In the genomic region with DNA sequence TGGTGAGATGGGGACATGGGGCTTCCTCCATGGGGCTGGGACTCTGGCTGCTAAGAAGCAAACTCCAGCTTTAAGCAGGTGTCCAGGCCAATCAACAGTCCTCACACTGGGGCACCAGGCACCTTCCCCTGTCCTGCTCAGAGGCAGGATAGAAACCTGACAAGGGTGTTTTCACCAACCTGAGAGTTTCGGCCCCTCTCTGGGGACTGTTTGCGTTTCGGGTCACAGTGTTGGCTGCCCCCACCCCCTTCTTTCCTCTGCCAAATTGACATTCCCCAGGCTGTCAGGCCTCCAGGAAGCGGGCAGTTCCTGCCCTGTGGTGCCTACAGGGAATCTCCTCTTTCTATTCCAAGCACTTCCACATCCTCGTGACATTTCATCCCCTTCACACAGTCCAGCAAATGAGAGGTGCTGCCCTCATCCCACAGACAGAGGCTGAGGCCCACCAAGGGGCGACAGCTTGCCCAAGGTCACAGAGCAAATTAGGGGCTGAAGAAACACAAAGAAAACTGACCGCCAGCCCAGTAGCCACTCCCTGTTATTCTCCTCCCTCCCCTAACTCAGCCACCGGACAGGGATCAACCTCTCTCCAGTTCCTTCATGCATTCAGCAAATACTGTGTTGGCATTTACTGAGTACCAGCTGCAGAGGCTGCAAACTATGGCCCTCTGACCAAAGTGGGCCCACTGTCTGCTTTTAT, we compare ENCODE assay signal across 17 cellular contexts. TPM values are rescaled to one million over a fixed set of nuclear protein-coding genes. Genes with fewer than 3 reads are reported as not detected.
A peak's percentile ranks its signal among the peaks of the same experiment; 100 is the strongest.
DNase-seq lines count a peak whose midpoint lies in the region; ATAC-seq and TF ChIP-seq lines count a peak whose summit lies in the region.
"Had no signal": no experiment of that assay in that cellular context is flagged by ENCODE, and none has a peak within 500 bp of the region (broad histone marks: within the 10 kb centered on the region; RNA-seq: fewer than 3 reads in every experiment).

No MANE protein-coding gene starts in this region.

- no peak for TF ChIP-seq CTCF in endodermal cell (conservative IDR thresholded peaks at IDR 0.05)

- H3K4me1 ChIP-seq in endodermal cell (ENCODE audit: control insufficient read depth, insufficient read depth, low read length) (no peaks in the 10 kb centered on the region), neuronal stem cell (ENCODE audit: control insufficient read depth in 2 of 2, insufficient read depth in 1 of 2, low read depth in 1 of 2, low read length in 2 of 2) (peaks cover 4 to 12% of the 10 kb centered on the region in 2 donors)
- H3K4me1 ChIP-seq: foreskin keratinocyte, HAP-1, prostate gland had no signal

- WGBS in endodermal cell (ENCODE audit: insufficient coverage in 1 of 2, insufficient read length in 1 of 2), 2 experiments, result 70 to 78% methylated on average over 6 to 8 of the region's 8 CpGs
- WGBS in neuronal stem cell (ENCODE audit: extremely low coverage in 2 of 2, insufficient read length in 2 of 2, insufficient replicate concordance in 1 of 2), 2 donors, result no CpG with 5 or more reads among the region's 8 CpGs

- peak overlapping the region; percentile 29 for H4K8ac ChIP-seq in neuronal stem cell (ENCODE audit: low read depth, low read length)

- peak overlapping the region; percentile 83 for H2AFZ ChIP-seq in neuronal stem cell (ENCODE audit: low read length)

- H2BK5ac ChIP-seq in neuronal stem cell (ENCODE audit: low read length), result no peak overlapping the region

- H3K4me3 ChIP-seq in endodermal cell (ENCODE audit: low read length), result no peak overlapping the region
- H3K4me3 ChIP-seq in neuronal stem cell (ENCODE audit: low read length in 2 of 2), result no peak overlapping the region
- H3K4me3 ChIP-seq: HAP-1, prostate gland had no signal

- H3K79me1 ChIP-seq in neuronal stem cell (ENCODE audit: low read depth, low read length), result no peaks in the 10 kb centered on the region

- peak overlapping the region; percentile 31 for H2AK5ac ChIP-seq in neuronal stem cell (ENCODE audit: low read depth, low read length)

- DNase-seq in endodermal cell (peak; percentile 59), left kidney (ENCODE audit: low read depth, low spot score) (peak; percentile 42), neuronal stem cell (ENCODE audit: low spot score) (no peak)
- DNase-seq: activated CD8-positive, alpha-beta memory T cell treated with anti-CD3 and anti-CD28 coated beads, Interleukin-2, amount 10 ng/mL, durations not matched to agents 7 days and 5 days; activated naive CD8-positive, alpha-beta T cell treated with anti-CD3 and anti-CD28 coated beads for 36 hours; DMS153; foreskin keratinocyte; GDM1 had no signal

- no peak overlapping the region for H3K18ac ChIP-seq in neuronal stem cell (ENCODE audit: low read length)

- H3K4me1 Mint-ChIP-seq in endodermal cell, result peaks cover 11% of the 10 kb centered on the region
- H3K4me1 Mint-ChIP-seq: activated CD8-positive, alpha-beta memory T cell treated with anti-CD3 and anti-CD28 coated beads, Interleukin-2, amount 10 ng/mL, durations not matched to agents 7 days and 5 days; activated naive CD8-positive, alpha-beta T cell treated with anti-CD3 and anti-CD28 coated beads for 36 hours had no signal

- no peaks in the 10 kb centered on the region for H3K9me3 Mint-ChIP-seq in endodermal cell
- H3K9me3 Mint-ChIP-seq: activated naive CD8-positive, alpha-beta T cell treated with anti-CD3 and anti-CD28 coated beads for 36 hours; brain; dendritic cell treated with granulocyte-macrophage colony-stimulating factor and Interleukin-4, amounts not matched to agents 40 ng/mL and 50 ng/mL, for 4 days had no signal

- H3K4me2 ChIP-seq in neuronal stem cell (ENCODE audit: insufficient read depth, low read length, poor library complexity, severe bottlenecking), result no peak overlapping the region

- H3K27ac Mint-ChIP-seq in endodermal cell, result no peak overlapping the region
- H3K27ac Mint-ChIP-seq: activated CD8-positive, alpha-beta memory T cell treated with anti-CD3 and anti-CD28 coated beads, Interleukin-2, amount 10 ng/mL, durations not matched to agents 7 days and 5 days; activated naive CD8-positive, alpha-beta T cell treated with anti-CD3 and anti-CD28 coated beads for 36 hours; dendritic cell treated with granulocyte-macrophage colony-stimulating factor and Interleukin-4, amounts not matched to agents 40 ng/mL and 50 ng/mL, for 4 days had no signal

- H3K36me3 ChIP-seq in endodermal cell (ENCODE audit: control insufficient read depth, insufficient read depth, low read length), result no peaks in the 10 kb centered on the region
- no peaks in the 10 kb centered on the region for H3K36me3 ChIP-seq in neuronal stem cell (replicated peaks in 1 of 2; ENCODE audit: control insufficient read depth in 2 of 2, insufficient read depth in 2 of 2, low read length in 2 of 2)
- H3K36me3 ChIP-seq: HAP-1, prostate gland had no signal

- H3K9ac ChIP-seq in endodermal cell (ENCODE audit: extremely low read depth, low read length, poor library complexity, severe bottlenecking), result no peak overlapping the region
- H3K9ac ChIP-seq in neuronal stem cell (ENCODE audit: low read depth, low read length, poor library complexity), result no peak overlapping the region

- no peak overlapping the region for H3K27ac ChIP-seq in endodermal cell (ENCODE audit: low read depth, low read length)
- H3K27ac ChIP-seq in neuronal stem cell (replicated peaks; ENCODE audit: low read length), result no peak overlapping the region
- H3K27ac ChIP-seq: foreskin keratinocyte, prostate gland had no signal

- H3K23ac ChIP-seq in neuronal stem cell (ENCODE audit: low read depth, low read length, poor library complexity), result no peak overlapping the region

- no peak overlapping the region for H3K4ac ChIP-seq in neuronal stem cell (ENCODE audit: low read length)

- H3K36me3 Mint-ChIP-seq in endodermal cell (ENCODE audit: low read depth), result no peaks in the 10 kb centered on the region
- H3K36me3 Mint-ChIP-seq: activated CD8-positive, alpha-beta memory T cell treated with anti-CD3 and anti-CD28 coated beads, Interleukin-2, amount 10 ng/mL, durations not matched to agents 7 days and 5 days; activated naive CD8-positive, alpha-beta T cell treated with anti-CD3 and anti-CD28 coated beads for 36 hours; brain had no signal

- H3K9me3 ChIP-seq in endodermal cell (ENCODE audit: control insufficient read depth, low read length), result no peaks in the 10 kb centered on the region
- H3K9me3 ChIP-seq in neuronal stem cell (replicated peaks in 1 of 2; ENCODE audit: control insufficient read depth in 2 of 2, insufficient read depth in 1 of 2, low read depth in 1 of 2, low read length in 2 of 2), result no peaks in the 10 kb centered on the region
- H3K9me3 ChIP-seq: HAP-1, prostate gland had no signal

- H2BK15ac ChIP-seq in neuronal stem cell (ENCODE audit: low read length), result no peak overlapping the region

- no peak overlapping the region for H2BK120ac ChIP-seq in neuronal stem cell (ENCODE audit: low read depth, low read length)

- no peak overlapping the region for H3K4me3 Mint-ChIP-seq in endodermal cell
- H3K4me3 Mint-ChIP-seq: activated CD8-positive, alpha-beta memory T cell treated with anti-CD3 and anti-CD28 coated beads, Interleukin-2, amount 10 ng/mL, durations not matched to agents 7 days and 5 days; activated naive CD8-positive, alpha-beta T cell treated with anti-CD3 and anti-CD28 coated beads for 36 hours; dendritic cell treated with granulocyte-macrophage colony-stimulating factor and Interleukin-4, amounts not matched to agents 40 ng/mL and 50 ng/mL, for 4 days had no signal

- peak overlapping the region; percentile 9 for H2BK12ac ChIP-seq in neuronal stem cell (ENCODE audit: low read length)

- H4K91ac ChIP-seq in neuronal stem cell (ENCODE audit: low read depth, low read length, poor library complexity), result no peak overlapping the region

- H3K14ac ChIP-seq in neuronal stem cell (ENCODE audit: low read length), result no peak overlapping the region

- no peaks in the 10 kb centered on the region for H3K27me3 Mint-ChIP-seq in endodermal cell (ENCODE audit: insufficient read depth)
- H3K27me3 Mint-ChIP-seq: activated CD8-positive, alpha-beta memory T cell treated with anti-CD3 and anti-CD28 coated beads, Interleukin-2, amount 10 ng/mL, durations not matched to agents 7 days and 5 days; activated naive CD8-positive, alpha-beta T cell treated with anti-CD3 and anti-CD28 coated beads for 36 hours; brain; dendritic cell treated with granulocyte-macrophage colony-stimulating factor and Interleukin-4, amounts not matched to agents 40 ng/mL and 50 ng/mL, for 4 days had no signal

- peak; percentile 55 for ATAC-seq in HG03025 (IDR thresholded peaks at IDR 0.05; ENCODE audit: low FRiP score, unreplicated experiment)
- ATAC-seq in GM18873 (IDR thresholded peaks at IDR 0.05; ENCODE audit: low FRiP score, unreplicated experiment), result no peak
- ATAC-seq in HG03457 (IDR thresholded peaks at IDR 0.05; ENCODE audit: unreplicated experiment), result no peak
- no peak for ATAC-seq in HG02798 (IDR thresholded peaks at IDR 0.05; ENCODE audit: poor library complexity, unreplicated experiment)
- ATAC-seq in HG03039 (IDR thresholded peaks at IDR 0.05; ENCODE audit: unreplicated experiment), result no peak
- ATAC-seq: activated CD8-positive, alpha-beta memory T cell treated with anti-CD3 and anti-CD28 coated beads, Interleukin-2, amount 10 ng/mL, durations not matched to agents 7 days and 5 days; foreskin keratinocyte had no signal

- H3K27me3 ChIP-seq in endodermal cell (ENCODE audit: control insufficient read depth, insufficient read depth, low read length, poor library complexity, severe bottlenecking), result no peaks in the 10 kb centered on the region
- no peaks in the 10 kb centered on the region for H3K27me3 ChIP-seq in neuronal stem cell (ENCODE audit: control insufficient read depth in 3 of 3, insufficient read depth in 3 of 3, low read depth in 1 of 3, low read length in 3 of 3)
- H3K27me3 ChIP-seq: foreskin keratinocyte had no signal

RNA-seq across cellular contexts. Expression of a gene that starts 38.0 kb away (rescaled TPM):
- 100 to 1,000 TPM in 1 of 2 donors, 10 to 100 TPM in 1; 99.8 to 105 TPM for total RNA-seq in endodermal cell
- polyA plus RNA-seq in endodermal cell (2013, experiment 1 of 2), result 34.0 TPM
- 34.0 TPM for polyA plus RNA-seq in endodermal cell (2013, experiment 2 of 2)
- polyA plus RNA-seq in neuronal stem cell (2013, experiment 1 of 2), result 10.1 TPM
- polyA plus RNA-seq in neuronal stem cell (2013, experiment 2 of 2), result 10.1 TPM
